In the genomic region with DNA sequence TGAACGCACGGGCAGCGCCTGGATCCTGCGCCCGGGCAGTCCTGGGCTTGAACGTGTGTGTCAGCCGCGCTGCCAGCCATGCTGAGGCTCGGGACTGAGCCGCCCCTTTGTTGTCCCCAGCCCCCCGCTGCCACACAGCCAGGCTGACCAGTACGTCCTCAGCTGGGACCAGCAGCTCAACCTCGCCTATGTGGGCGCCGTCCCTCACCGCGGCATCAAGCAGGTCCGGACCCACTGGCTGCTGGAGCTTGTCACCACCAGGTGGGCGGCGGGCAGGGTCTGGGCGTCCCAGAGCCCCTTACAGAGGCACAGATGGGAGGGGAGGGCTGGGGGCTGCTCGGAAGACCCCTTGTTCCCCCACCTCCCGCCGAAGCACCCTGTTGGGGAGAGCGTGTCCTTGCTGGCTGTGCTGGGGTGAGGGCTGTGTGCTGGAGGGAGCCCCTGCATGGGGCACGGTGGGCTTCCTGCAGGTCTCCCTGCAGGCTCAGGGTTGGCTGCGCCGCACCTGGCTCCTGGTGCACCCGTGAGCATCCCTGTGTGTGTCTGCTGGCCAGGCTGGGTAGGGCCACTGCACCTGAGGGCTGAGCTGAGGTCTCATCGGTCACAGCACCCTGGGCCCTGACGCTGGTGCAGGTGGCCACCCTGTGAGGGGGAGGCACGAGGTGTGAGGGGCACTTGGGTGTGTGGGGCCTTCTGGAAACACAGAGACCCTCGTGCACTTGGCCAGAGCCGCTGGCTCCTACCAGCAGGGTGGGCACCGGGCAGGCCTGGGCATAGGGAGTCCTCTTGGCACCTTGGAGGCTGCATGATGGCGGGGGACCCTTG, we compare ENCODE assay signal across 8 cellular contexts. TPM values are rescaled to one million over a fixed set of nuclear protein-coding genes. Genes with fewer than 3 reads are reported as not detected.
DNase-seq lines count a peak whose midpoint lies in the region; ATAC-seq and TF ChIP-seq lines count a peak whose summit lies in the region.

No MANE protein-coding gene starts in this region.

- peak overlapping the region; percentile 95 for H3K4me2 ChIP-seq in SK-N-SH

- H4K20me1 ChIP-seq in SK-N-SH (ENCODE audit: insufficient read depth) = no peaks in the 10 kb centered on the region

- TF ChIP-seq POLR2A in stomach (IDR thresholded peaks at IDR 0.05) = no peak

- no peak overlapping the region for H3K27ac Mint-ChIP-seq in activated naive CD8-positive, alpha-beta T cell treated with anti-CD3 and anti-CD28 coated beads for 36 hours

- H3K27me3 ChIP-seq in SK-N-SH (ENCODE audit: insufficient read depth) = no peaks in the 10 kb centered on the region
- H3K27me3 ChIP-seq in kidney epithelial cell (ENCODE audit: control insufficient read depth, insufficient read depth, low read length) = no peaks in the 10 kb centered on the region
- no peaks in the 10 kb centered on the region for H3K27me3 ChIP-seq in stomach

- DNase-seq in SK-N-SH (peak; percentile 53), kidney epithelial cell (ENCODE audit: low read depth) (no peak), stomach (no peak), SKM-1 treated with dmso at 0.1 percent for 144 hours (lab: John Stamatoyannopoulos, UW; ENCODE audit: unreplicated experiment) (no peak), superior temporal gyrus (ENCODE audit: extremely low spot score) (no peak)
- DNase-seq in activated naive CD8-positive, alpha-beta T cell treated with anti-CD3 and anti-CD28 coated beads for 36 hours = no peak

- no peaks in the 10 kb centered on the region for H3K36me3 Mint-ChIP-seq in activated naive CD8-positive, alpha-beta T cell treated with anti-CD3 and anti-CD28 coated beads for 36 hours

- no CpG with 5 or more reads among the region's 36 CpGs for WGBS in SK-N-SH (ENCODE audit: low lambda C conversion rate)
- WGBS in stomach, 5 donors = 47 to 72% (median 60%) methylated on average over 9 to 36 of the region's 36 CpGs

- H3K4me3 Mint-ChIP-seq in activated naive CD8-positive, alpha-beta T cell treated with anti-CD3 and anti-CD28 coated beads for 36 hours = peak overlapping the region; percentile 76

- TF ChIP-seq RAD21 in SK-N-SH (IDR thresholded peaks at IDR 0.05; ENCODE audit: low read length) = no peak

- intact Hi-C loops in stomach (cut with DNase I; ENCODE audit: low total_unique reads) = no loop called here

- peak overlapping the region; percentile 77; the same call in 1 of the 2 replicates for H3K9ac ChIP-seq in SK-N-SH

- H2AFZ ChIP-seq in SK-N-SH (ENCODE audit: low read depth) = no peak overlapping the region

- TF ChIP-seq EP300 in SK-N-SH (IDR thresholded peaks at IDR 0.05; ENCODE audit: borderline replicate concordance in 1 of 2, low read depth in 1 of 2, low read length in 1 of 2) (no peak), stomach (IDR thresholded peaks at IDR 0.05) (no peak)

- H3K36me3 ChIP-seq in SK-N-SH (replicated peaks in 1 of 2; ENCODE audit: control insufficient read depth in 1 of 2, insufficient read depth in 2 of 2, low read length in 1 of 2) = peaks cover 0 to 19% of the 10 kb centered on the region in 2 experiments
- H3K36me3 ChIP-seq in kidney epithelial cell (ENCODE audit: control insufficient read depth, insufficient read depth, low read length) = no peaks in the 10 kb centered on the region
- peaks cover 0 to 33% (median 21%) of the 10 kb centered on the region in 4 donors for H3K36me3 ChIP-seq in stomach

- CTCF ChIA-PET in SK-N-SH (lab: Yijun Ruan, JAX) = interaction anchor here (0.6 to 2.6 kb wide), 20 partner anchors 11 to 304 kb away, joined by 3 to 27 read pairs (median 6); partner anchors contain the start of genes GAK and TMEM175

- ATAC-seq in SK-N-SH treated with all-trans-retinoic acid at 6 μM for 48 hours (no peak), HG02642 (IDR thresholded peaks at IDR 0.05; ENCODE audit: poor library complexity, unreplicated experiment) (no peak)

- POLR2A ChIA-PET in SK-N-SH (lab: Yijun Ruan, JAX) = interaction anchor here (1.0 to 1.4 kb wide), 4 partner anchors 11 to 61 kb away, joined by 3 to 5 read pairs (median 4); partner anchors contain the start of genes GAK and TMEM175

- H3K9me3 ChIP-seq in SK-N-SH = no peaks in the 10 kb centered on the region
- no peaks in the 10 kb centered on the region for H3K9me3 ChIP-seq in stomach

- TF ChIP-seq CTCF in SK-N-SH (IDR thresholded peaks at IDR 0.05) (no peak), kidney epithelial cell (IDR thresholded peaks at IDR 0.05; ENCODE audit: insufficient read depth, low read length, poor library complexity, severe bottlenecking) (no peak), stomach (IDR thresholded peaks at IDR 0.05) (no peak)

- H3K4me3 ChIP-seq in SK-N-SH (ENCODE audit: low read depth in 2 of 2, low read length in 1 of 2) (peak overlapping the region; percentile 76 to 85), kidney epithelial cell (ENCODE audit: low read depth, low read length) (peak overlapping the region; percentile 45), stomach (peak overlapping the region; percentile 65 to 96 (median 82))

- no peaks in the 10 kb centered on the region for H3K9me3 Mint-ChIP-seq in activated naive CD8-positive, alpha-beta T cell treated with anti-CD3 and anti-CD28 coated beads for 36 hours

- H3K9me2 ChIP-seq in SK-N-SH = no peaks in the 10 kb centered on the region

- peaks cover 7% of the 10 kb centered on the region; the same call in 1 of the 2 replicates for H3K79me2 ChIP-seq in SK-N-SH (ENCODE audit: insufficient read depth)

- H3K4me1 ChIP-seq in SK-N-SH (ENCODE audit: control insufficient read depth in 1 of 2, insufficient read depth in 2 of 2, low read depth in 1 of 2, low read length in 1 of 2) (peaks cover 10 to 17% of the 10 kb centered on the region in 2 experiments; a peak in 1 of 4 replicates), stomach (peaks cover 41 to 63% (median 55%) of the 10 kb centered on the region in 4 donors)

- no peaks in the 10 kb centered on the region for H3K27me3 Mint-ChIP-seq in activated naive CD8-positive, alpha-beta T cell treated with anti-CD3 and anti-CD28 coated beads for 36 hours

- H3K27ac ChIP-seq in SK-N-SH (ENCODE audit: low read depth in 2 of 2, low read length in 1 of 2) (peak overlapping the region in 1 of 2 experiments; percentile 55; a peak in 2 of 4 replicates), stomach (peak overlapping the region; percentile 72 to 89 (median 75))

- H3K4me1 Mint-ChIP-seq in activated naive CD8-positive, alpha-beta T cell treated with anti-CD3 and anti-CD28 coated beads for 36 hours = peaks cover 13% of the 10 kb centered on the region

- H3F3A ChIP-seq in SK-N-SH (replicated peaks; ENCODE audit: insufficient read depth) = no peaks in the 10 kb centered on the region

TF ChIP-seq in SK-N-SH, 30 proteins besides CTCF, POLR2A, EP300 and RAD21 (continues in another document):
- TF ChIP-seq SIN3A (IDR thresholded peaks at IDR 0.05; ENCODE audit: borderline replicate concordance, low read depth, low read length) = no peak
- no peak for TF ChIP-seq RFX5 (IDR thresholded peaks at IDR 0.05; ENCODE audit: low read length)

TF ChIP-seq in SK-N-SH treated with all-trans-retinoic acid at 6 μM for 48 hours, 23 proteins besides CTCF, POLR2A, EP300 and RAD21 (continues in another document):
- no peak for TF ChIP-seq SNAI2 (CRISPR knock-in tag; IDR thresholded peaks at IDR 0.05)
- no peak for TF ChIP-seq ZNF8 (CRISPR knock-in tag; IDR thresholded peaks at IDR 0.05)
- no peak for TF ChIP-seq TCF4 (CRISPR knock-in tag; IDR thresholded peaks at IDR 0.05; ENCODE audit: borderline replicate concordance)
- TF ChIP-seq GLIS3 (CRISPR knock-in tag; IDR thresholded peaks at IDR 0.05) = no peak
- no peak for TF ChIP-seq ZFP3 (CRISPR knock-in tag; IDR thresholded peaks at IDR 0.05)

RNA-seq across cellular contexts. Expression of gene IDUA, which starts 1.1 kb away (rescaled TPM):
- polyA plus RNA-seq in SK-N-SH (2012; rRNA removed) (24.4 and 32.1 TPM in 2 replicates), stomach (10 to 100 TPM; 10.8 to 21.9 (median 15.4) TPM)
- 5.1 and 7.1 TPM in 2 replicates for polyA plus RNA-seq in SK-N-SH (2012; cell fraction: cytosol; rRNA removed)
- polyA plus RNA-seq in SK-N-SH (2012; cell fraction: nucleus; rRNA removed) = 333 and 514 TPM in 2 replicates
- total RNA-seq in activated naive CD8-positive, alpha-beta T cell treated with anti-CD3 and anti-CD28 coated beads for 36 hours = 1 to 10 TPM; 6.6 to 7.1 TPM
- total RNA-seq in kidney epithelial cell (7.1 and 18.1 TPM in 2 replicates), stomach (100 to 1,000 TPM in 1 of 5 donors, 10 to 100 TPM in 3, 1 to 10 TPM in 1; 8.8 to 278 (median 92.4) TPM)

RNA-seq across cellular contexts. Expression of gene SLC26A1, which starts 5.3 kb away (rescaled TPM):
- polyA plus RNA-seq in SK-N-SH (2012; rRNA removed) = 0.05 and 0.08 TPM in 2 replicates
- 0.04 and 0.13 TPM in 2 replicates for polyA plus RNA-seq in SK-N-SH (2012; cell fraction: cytosol; rRNA removed)
- 0.48 and 0.63 TPM in 2 replicates for polyA plus RNA-seq in SK-N-SH (2012; cell fraction: nucleus; rRNA removed)
- under 1 TPM; 0.20 to 0.21 TPM for total RNA-seq in activated naive CD8-positive, alpha-beta T cell treated with anti-CD3 and anti-CD28 coated beads for 36 hours
- total RNA-seq in kidney epithelial cell = 0.38 and 0.96 TPM in 2 replicates
- 1 to 10 TPM in 2 of 5 donors, under 1 TPM in 1, not detected in 2; 0.18 to 5.8 (median 3.5) TPM for total RNA-seq in stomach
- 1 to 10 TPM in 1 of 3 donors, under 1 TPM in 1, not detected in 1; 0.68 to 8.9 TPM for polyA plus RNA-seq in stomach

RNA-seq across cellular contexts. Expression of gene DGKQ, which starts 14.5 kb away (rescaled TPM):
- 10.9 and 11.5 TPM in 2 replicates for polyA plus RNA-seq in SK-N-SH (2012; rRNA removed)
- polyA plus RNA-seq in SK-N-SH (2012; cell fraction: cytosol; rRNA removed) = 3.3 and 6.8 TPM in 2 replicates
- polyA plus RNA-seq in SK-N-SH (2012; cell fraction: nucleus; rRNA removed) = 50.0 and 64.3 TPM in 2 replicates
- total RNA-seq in activated naive CD8-positive, alpha-beta T cell treated with anti-CD3 and anti-CD28 coated beads for 36 hours = 10 to 100 TPM; 12.5 to 14.0 TPM
- 14.8 and 17.3 TPM in 2 replicates for total RNA-seq in kidney epithelial cell
- total RNA-seq in stomach = 100 to 1,000 TPM in 1 of 5 donors, 10 to 100 TPM in 1, 1 to 10 TPM in 3; 5.8 to 176 (median 8.8) TPM
- polyA plus RNA-seq in stomach = 1 to 10 TPM; 3.8 to 6.6 (median 5.4) TPM

RNA-seq across cellular contexts. Expression of gene FGFRL1, which starts 23.5 kb away (rescaled TPM):
- polyA plus RNA-seq in SK-N-SH (2012; rRNA removed) = 18.9 and 22.5 TPM in 2 replicates
- 11.5 and 26.0 TPM in 2 replicates for polyA plus RNA-seq in SK-N-SH (2012; cell fraction: cytosol; rRNA removed)
- polyA plus RNA-seq in SK-N-SH (2012; cell fraction: nucleus; rRNA removed) = 32.3 and 42.1 TPM in 2 replicates
- total RNA-seq in activated naive CD8-positive, alpha-beta T cell treated with anti-CD3 and anti-CD28 coated beads for 36 hours = 10 to 100 TPM; 17.0 to 17.2 TPM
- total RNA-seq in kidney epithelial cell = 39.2 and 41.9 TPM in 2 replicates
- 10 to 100 TPM in 3 of 5 donors, 1 to 10 TPM in 2; 3.5 to 42.7 (median 19.6) TPM for total RNA-seq in stomach
- 10 to 100 TPM in 1 of 3 donors, 1 to 10 TPM in 2; 5.8 to 10.3 (median 9.2) TPM for polyA plus RNA-seq in stomach

RNA-seq across cellular contexts. Expression of gene TMEM175, which starts 55.6 kb away (rescaled TPM):
- polyA plus RNA-seq in SK-N-SH (2012; rRNA removed) = 43.1 and 54.2 TPM in 2 replicates
- 12.9 and 16.8 TPM in 2 replicates for polyA plus RNA-seq in SK-N-SH (2012; cell fraction: cytosol; rRNA removed)
- polyA plus RNA-seq in SK-N-SH (2012; cell fraction: nucleus; rRNA removed) = 280 and 427 TPM in 2 replicates
- 10 to 100 TPM; 14.4 to 17.6 TPM for total RNA-seq in activated naive CD8-positive, alpha-beta T cell treated with anti-CD3 and anti-CD28 coated beads for 36 hours
- 16.0 and 20.5 TPM in 2 replicates for total RNA-seq in kidney epithelial cell
- 10 to 100 TPM in 4 of 5 donors, 1 to 10 TPM in 1; 7.3 to 82.8 (median 20.1) TPM for total RNA-seq in stomach
- polyA plus RNA-seq in stomach = 10 to 100 TPM; 16.6 to 39.4 (median 18.9) TPM
